Comparison of ENCODE assay signal across 16 cellular contexts in the genomic region with DNA sequence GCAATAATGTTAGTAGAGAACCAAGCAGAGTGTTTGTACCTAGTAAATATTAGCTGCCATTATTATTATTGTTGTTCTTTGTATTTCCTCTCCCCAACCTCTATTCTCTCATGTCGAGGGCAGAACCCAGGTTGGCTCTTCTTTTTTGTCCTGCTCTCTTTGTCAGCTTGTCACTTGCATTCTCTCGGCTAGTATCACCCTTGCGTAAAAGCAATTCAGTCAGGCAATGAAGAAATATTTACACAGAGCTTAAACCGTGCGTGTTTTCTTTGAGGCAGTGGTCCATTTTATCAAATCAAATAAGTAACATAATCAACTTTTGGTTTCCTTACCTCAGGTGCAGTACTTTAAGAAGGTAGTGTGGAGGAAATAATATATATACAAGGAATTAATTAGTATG.
DNase-seq lines count a peak whose midpoint lies in the region; ATAC-seq, FAIRE-seq and TF ChIP-seq lines count a peak whose summit lies in the region.
"Had no signal": no experiment of that assay in that cellular context is flagged by ENCODE, and none has a peak within 500 bp of the region (broad histone marks: within the 10 kb centered on the region; RNA-seq: fewer than 3 reads in every experiment).

No MANE protein-coding gene starts in this region.

- intact Hi-C loops in HepG2 (cut with micrococcal nuclease; ENCODE audit: unreplicated experiment) (loop anchor here (5.0 kb wide), 1 partner anchor 154 kb away; no protein-coding TSS in a partner anchor), right lobe of liver (cut with DNase I) (no loop called here), Panc1 (cut with micrococcal nuclease; ENCODE audit: unreplicated experiment) (no loop called here)

- no peak; the same call in 2 of the 3 replicates for ATAC-seq in HepG2
- ATAC-seq in right lobe of liver = no peak
- no peak for ATAC-seq in Panc1

- H3K4me3 ChIP-seq in HepG2 (replicated peaks in 1 of 3; ENCODE audit: insufficient read depth in 1 of 3, low read depth in 2 of 3, low read length in 3 of 3) (no peak overlapping the region), right lobe of liver (no peak overlapping the region), Panc1 (ENCODE audit: low read depth in 2 of 2, low read length in 2 of 2) (no peak overlapping the region), subcutaneous abdominal adipose tissue (ENCODE audit: low read depth in 1 of 5, low read length in 5 of 5) (no peak overlapping the region)
- H3K4me3 ChIP-seq: HAP-1 had no signal

- TF ChIP-seq POLR2A in HepG2 (IDR thresholded peaks at IDR 0.05; ENCODE audit: insufficient read depth in 1 of 2, low read depth in 2 of 2, low read length in 2 of 2) = no peak
- TF ChIP-seq POLR2A in right lobe of liver (IDR thresholded peaks at IDR 0.05) = no peak

- H3K27me3 ChIP-seq in HepG2 (ENCODE audit: control insufficient read depth in 1 of 2, insufficient read depth in 2 of 2, low read length in 2 of 2) (no peaks in the 10 kb centered on the region), right lobe of liver (no peaks in the 10 kb centered on the region), Panc1 (ENCODE audit: control insufficient read depth, insufficient read depth, low read length) (no peaks in the 10 kb centered on the region), subcutaneous abdominal adipose tissue (ENCODE audit: control insufficient read depth in 5 of 5, insufficient read depth in 4 of 5, low read length in 5 of 5) (no peaks in the 10 kb centered on the region)

- H3K79me2 ChIP-seq in HepG2 (ENCODE audit: insufficient read depth, low read length) = peaks cover 9% of the 10 kb centered on the region

- H3K36me3 ChIP-seq in HepG2 (replicated peaks in 1 of 2; ENCODE audit: control insufficient read depth in 1 of 2, insufficient read depth in 2 of 2, low read length in 2 of 2) = peaks cover 5 to 9% of the 10 kb centered on the region in 2 experiments
- no peaks in the 10 kb centered on the region for H3K36me3 ChIP-seq in right lobe of liver
- H3K36me3 ChIP-seq in Panc1 (ENCODE audit: control insufficient read depth, insufficient read depth, low read length) = no peaks in the 10 kb centered on the region
- no peaks in the 10 kb centered on the region for H3K36me3 ChIP-seq in subcutaneous abdominal adipose tissue (ENCODE audit: control insufficient read depth in 5 of 5, insufficient read depth in 5 of 5, low read length in 5 of 5)
- H3K36me3 ChIP-seq: HAP-1 had no signal

- H3K4me1 ChIP-seq in HepG2 (ENCODE audit: insufficient read depth, low read length) (peaks cover 27% of the 10 kb centered on the region), right lobe of liver (no peaks in the 10 kb centered on the region), Panc1 (ENCODE audit: control insufficient read depth, insufficient read depth, low read length) (no peaks in the 10 kb centered on the region), subcutaneous abdominal adipose tissue (ENCODE audit: control insufficient read depth in 5 of 5, insufficient read depth in 5 of 5, low read length in 5 of 5) (peaks cover 0 to 20% (median 2%) of the 10 kb centered on the region in 5 donors)

- CTCF ChIA-PET in HepG2 (lab: Yijun Ruan, JAX; ENCODE audit: low intra/inter-chr PET ratio, low total read pairs) = no interaction called here
- CTCF ChIA-PET in Panc1 (lab: Charles Lee) = interaction anchor here (0.8 kb wide), 1 partner anchor 123 kb away, joined by 3 read pairs; no protein-coding TSS in a partner anchor

- BruUV-seq in HepG2 (replicated peaks; lab: Mats Ljungman, UMichigan) = no TSS peak
- BruUV-seq in Panc1 (replicated peaks; lab: Mats Ljungman, UMichigan) = TSS peak; percentile 50

- no peak overlapping the region for H3K4me2 ChIP-seq in HepG2 (ENCODE audit: low read depth, low read length)

- FAIRE-seq in HepG2 (lab: Jason Lieb, UNC) = peak; percentile 48
- FAIRE-seq: GM12892, GM19239, H1 had no signal

- H2AFZ ChIP-seq in HepG2 (ENCODE audit: low read length) = no peak overlapping the region

- no peak overlapping the region for H3K27ac ChIP-seq in HepG2 (ENCODE audit: extremely low read length, insufficient read depth, low read length)
- no peak overlapping the region for H3K27ac ChIP-seq in right lobe of liver
- no peak overlapping the region for H3K27ac ChIP-seq in Panc1 (ENCODE audit: low read length)
- peak overlapping the region; percentile 46 for H3K27ac ChIP-seq in subcutaneous abdominal adipose tissue (ENCODE audit: low read depth, low read length)
- H3K27ac ChIP-seq: 22Rv1 had no signal

- DNase-seq in DMS153 (lab: John Stamatoyannopoulos, UW) (peak; percentile 42), DMS153 treated with DMSO at 0.1 percent for 48 hours (lab: John Stamatoyannopoulos, UW; ENCODE audit: unreplicated experiment) (no peak), HepG2 (ENCODE audit: low spot score) (peak; percentile 61), right lobe of liver (no peak), Panc1 (ENCODE audit: low read depth, low spot score) (no peak), dedifferentiated amniotic fluid mesenchymal stem cell (ENCODE audit: extremely low spot score) (no peak), T-helper 9 cell (no peak)
- DNase-seq: CD8-positive, alpha-beta memory T cell; DND-41; GDM1 had no signal

- peaks cover 23% of the 10 kb centered on the region for H3K9me3 ChIP-seq in HepG2 (ENCODE audit: low read length)
- H3K9me3 ChIP-seq in right lobe of liver = no peaks in the 10 kb centered on the region
- no peaks in the 10 kb centered on the region; the same call in 1 of the 2 replicates for H3K9me3 ChIP-seq in Panc1 (ENCODE audit: control insufficient read depth, insufficient read depth, low read depth, low read length)
- peaks cover 0 to 4% (median 3%) of the 10 kb centered on the region in 5 donors for H3K9me3 ChIP-seq in subcutaneous abdominal adipose tissue (ENCODE audit: control insufficient read depth in 5 of 5, low read length in 5 of 5)
- H3K9me3 ChIP-seq: HAP-1 had no signal

- H3K9ac ChIP-seq in HepG2 (ENCODE audit: insufficient read depth, low read depth, low read length) (no peak overlapping the region), subcutaneous abdominal adipose tissue (ENCODE audit: low read length in 5 of 5) (peak overlapping the region in 1 of 5 donors; percentile 13)

- POLR2A ChIA-PET in HepG2 (lab: Yijun Ruan, JAX) = no interaction called here
- POLR2A ChIA-PET in Panc1 (lab: Charles Lee) = no interaction called here

- 50% methylated on average over 5 of the region's 5 CpGs for WGBS in HepG2 (ENCODE audit: low lambda C conversion rate)
- WGBS in right lobe of liver (ENCODE audit: insufficient coverage, low coverage, low lambda C conversion rate, missing lambda C conversion rate) = 45% methylated on average over 5 of the region's 5 CpGs

- no peak for TF ChIP-seq RAD21 in HepG2 (CRISPR knock-in tag; IDR thresholded peaks at IDR 0.05)

- no peaks in the 10 kb centered on the region for H4K20me1 ChIP-seq in HepG2 (ENCODE audit: insufficient read depth, low read length)

- TF ChIP-seq EP300 in HepG2 (IDR thresholded peaks at IDR 0.05; ENCODE audit: low read depth in 2 of 2, low read length in 2 of 2) = no peak
- TF ChIP-seq EP300 in HepG2 (CRISPR knock-in tag; IDR thresholded peaks at IDR 0.05; ENCODE audit: borderline replicate concordance) = no peak

- in situ Hi-C loops in HepG2 (cut with HindIII; ENCODE audit: extremely low pct_ligation_motif_present, low pct_unique_long_range_greater_than_20kb) = no loop called here
- in situ Hi-C loops in Panc1 (cut with HindIII; ENCODE audit: low pct_unique_long_range_greater_than_20kb, low sequenced_read_pairs) = no loop called here

- no peak for TF ChIP-seq CTCF in HepG2 (CRISPR knock-in tag; IDR thresholded peaks at IDR 0.05)
- TF ChIP-seq CTCF in right lobe of liver (IDR thresholded peaks at IDR 0.05) = no peak
- TF ChIP-seq CTCF in Panc1 (IDR thresholded peaks at IDR 0.05) = no peak

TF ChIP-seq in HepG2, 621 proteins besides CTCF, POLR2A, EP300 and RAD21 (continues in another document):
- no peak for TF ChIP-seq HES4 (CRISPR knock-in tag; IDR thresholded peaks at IDR 0.05; ENCODE audit: borderline replicate concordance)
- TF ChIP-seq NAIF1 (CRISPR knock-in tag; IDR thresholded peaks at IDR 0.05; ENCODE audit: borderline replicate concordance) = no peak
- no peak for TF ChIP-seq ZSCAN21 (CRISPR knock-in tag; IDR thresholded peaks at IDR 0.05; ENCODE audit: borderline replicate concordance)
- no peak for TF ChIP-seq SOX6 (IDR thresholded peaks at IDR 0.05)
- no peak for TF ChIP-seq SOX6 (CRISPR knock-in tag; IDR thresholded peaks at IDR 0.05)
- TF ChIP-seq ZNF572 (CRISPR knock-in tag; IDR thresholded peaks at IDR 0.05) = no peak
- TF ChIP-seq ZNF766 (CRISPR knock-in tag; IDR thresholded peaks at IDR 0.05; ENCODE audit: borderline replicate concordance) = no peak
- no peak for TF ChIP-seq ZNF577 (CRISPR knock-in tag; IDR thresholded peaks at IDR 0.05; ENCODE audit: borderline replicate concordance, low read depth)
- peak; percentile 60 for TF ChIP-seq CEBPG (CRISPR knock-in tag; IDR thresholded peaks at IDR 0.05)
- TF ChIP-seq CBX5 (CRISPR knock-in tag; IDR thresholded peaks at IDR 0.05; ENCODE audit: borderline replicate concordance) = no peak
- no peak for TF ChIP-seq IRX3 (CRISPR knock-in tag; IDR thresholded peaks at IDR 0.05; ENCODE audit: borderline replicate concordance, low read depth)
- TF ChIP-seq ZNF781 (CRISPR knock-in tag; IDR thresholded peaks at IDR 0.05; ENCODE audit: borderline replicate concordance, not compliant biosample characterization) = no peak
- TF ChIP-seq LCORL (IDR thresholded peaks at IDR 0.05) = no peak
- no peak for TF ChIP-seq LCORL (CRISPR knock-in tag; IDR thresholded peaks at IDR 0.05)
- no peak for TF ChIP-seq TIGD3 (CRISPR knock-in tag; IDR thresholded peaks at IDR 0.05; ENCODE audit: borderline replicate concordance)
- TF ChIP-seq FOXA3 (CRISPR knock-in tag; IDR thresholded peaks at IDR 0.05) = peak; percentile 20; the same call in 1 of the 2 replicates
- no peak for TF ChIP-seq SMARCC2 (IDR thresholded peaks at IDR 0.05)
- TF ChIP-seq NFRKB (IDR thresholded peaks at IDR 0.05) = no peak

Comparison
In these comparisons a context has a peak if more than half of its experiments do, and no peak if none do; other contexts are left out.
1. DNase-seq: peak in DMS153 (single experiment) and HepG2 (single experiment); none in DMS153 treated with DMSO at 0.1 percent for 48 hours (single experiment), right lobe of liver (0 of 3), Panc1 (single experiment), dedifferentiated amniotic fluid mesenchymal stem cell (single experiment) and T-helper 9 cell (single experiment).